ENCODE assay signal across 9 cellular contexts in genomic region chr3:52046186-52046913, GRCh38. TPM values are rescaled to one million over a fixed set of nuclear protein-coding genes. Genes with fewer than 3 reads are reported as not detected.
A peak's percentile ranks its signal among the peaks of the same experiment; 100 is the strongest.
DNase-seq lines count a peak whose midpoint lies in the region; ATAC-seq, FAIRE-seq and TF ChIP-seq lines count a peak whose summit lies in the region.
"Had no signal": no experiment of that assay in that cellular context is flagged by ENCODE, and none has a peak within 500 bp of the region (broad histone marks: within the 10 kb centered on the region; RNA-seq: fewer than 3 reads in every experiment).

No MANE protein-coding gene starts in this region.

- peaks cover 16% of the 10 kb centered on the region for H3K36me3 ChIP-seq in bronchial epithelial cell (ENCODE audit: control insufficient read depth, insufficient read depth, low read length)

- ATAC-seq in activated naive CD4-positive, alpha-beta T cell treated with anti-CD3 and anti-CD28 coated beads, Interleukin-2, amount 50 U/mL, for 72 hours = peak in 1 of 2 donors; percentile 15
- peak; percentile 19 for ATAC-seq in left lobe of liver
- no peak for ATAC-seq in GM21390 (IDR thresholded peaks at IDR 0.05; ENCODE audit: unreplicated experiment)

- H3K27ac Mint-ChIP-seq in activated naive CD4-positive, alpha-beta T cell treated with anti-CD3 and anti-CD28 coated beads, Interleukin-2, amount 50 U/mL, for 72 hours = peak overlapping the region; percentile 4 to 59

- no peak overlapping the region for H3K4me3 ChIP-seq in bronchial epithelial cell (ENCODE audit: low read depth, low read length)

- no peak for DNase-seq in activated naive CD4-positive, alpha-beta T cell treated with anti-CD3 and anti-CD28 coated beads, Interleukin-2, amount 50 U/mL, for 72 hours (ENCODE audit: low spot score in 2 of 2)
- no peak for DNase-seq in activated naive CD4-positive, alpha-beta T cell treated with Interleukin-2 at 50 U/mL for 16 hours
- peak; percentile 99 for DNase-seq in bronchial epithelial cell (ENCODE audit: low read depth)
- DNase-seq in left lobe of liver (ENCODE audit: low spot score) = no peak
- peak; percentile 86 for DNase-seq in urothelium cell line (ENCODE audit: low spot score)
- no peak for DNase-seq in GM10266 (ENCODE audit: extremely low spot score)
- no peak for DNase-seq in NCI-H1436 (lab: John Stamatoyannopoulos, UW)
- DNase-seq: DMS 273 treated with DMSO at 0.1 percent for 48 hours had no signal

- FAIRE-seq in bronchial epithelial cell (lab: Jason Lieb, UNC) (peak; percentile 100), urothelium cell line (lab: Jason Lieb, UNC) (peak; percentile 97)

- TF ChIP-seq CTCF in bronchial epithelial cell (IDR thresholded peaks at IDR 0.05; ENCODE audit: insufficient read depth, low read length, severe bottlenecking) (no peak), GM10266 (IDR thresholded peaks at IDR 0.05; ENCODE audit: control insufficient read depth, insufficient read depth, low read depth, missing control alignments) (no peak)

- no peaks in the 10 kb centered on the region for H3K9me3 Mint-ChIP-seq in activated naive CD4-positive, alpha-beta T cell treated with anti-CD3 and anti-CD28 coated beads, Interleukin-2, amount 50 U/mL, for 72 hours

- H3K36me3 Mint-ChIP-seq in activated naive CD4-positive, alpha-beta T cell treated with anti-CD3 and anti-CD28 coated beads, Interleukin-2, amount 50 U/mL, for 72 hours = peaks cover 0 to 5% of the 10 kb centered on the region in 2 donors

- no peaks in the 10 kb centered on the region for H3K27me3 ChIP-seq in bronchial epithelial cell (ENCODE audit: control insufficient read depth, insufficient read depth, low read length)

RNA-seq across cellular contexts. Expression of gene DUSP7, which starts 10.0 kb away (rescaled TPM):
- 10 to 100 TPM; 10.8 to 17.5 TPM for total RNA-seq in activated naive CD4-positive, alpha-beta T cell treated with anti-CD3 and anti-CD28 coated beads, Interleukin-2, amount 50 U/mL, for 72 hours
- total RNA-seq in bronchial epithelial cell (38.2 and 42.4 TPM in 2 replicates), left lobe of liver (4.3 TPM)

RNA-seq across cellular contexts. Expression of gene RPL29, which starts 50.7 kb away (rescaled TPM):
- 1,000 to 10,000 TPM; 1,489 to 1,761 TPM for total RNA-seq in activated naive CD4-positive, alpha-beta T cell treated with anti-CD3 and anti-CD28 coated beads, Interleukin-2, amount 50 U/mL, for 72 hours
- total RNA-seq in bronchial epithelial cell = 1,196 and 1,940 TPM in 2 replicates
- 392 TPM for total RNA-seq in left lobe of liver

Comparison
In these comparisons a context has a peak if more than half of its experiments do, and no peak if none do; other contexts are left out.
1. DNase-seq: peak in bronchial epithelial cell (single experiment) and urothelium cell line (single experiment); none in activated naive CD4-positive, alpha-beta T cell treated with anti-CD3 and anti-CD28 coated beads, Interleukin-2, amount 50 U/mL, for 72 hours (0 of 2), activated naive CD4-positive, alpha-beta T cell treated with Interleukin-2 at 50 U/mL for 16 hours (single experiment), left lobe of liver (single experiment), GM10266 (single experiment) and NCI-H1436 (single experiment).